Comparison of ENCODE assay signal across 11 cellular contexts in genomic region chr3:118782755-118783202, GRCh38.
DNase-seq lines count a peak whose midpoint lies in the region; ATAC-seq and TF ChIP-seq lines count a peak whose summit lies in the region.
"Had no signal": no experiment of that assay in that cellular context is flagged by ENCODE, and none has a peak within 500 bp of the region (broad histone marks: within the 10 kb centered on the region; RNA-seq: fewer than 3 reads in every experiment).

No MANE protein-coding gene starts in this region.

- TF ChIP-seq POLR2A in NB4 (IDR thresholded peaks at IDR 0.05; ENCODE audit: extremely low read depth, insufficient read length) = no peak

- TF ChIP-seq CTCF in NB4 (IDR thresholded peaks at IDR 0.05; ENCODE audit: low read depth, low read length) (no peak), brain microvascular endothelial cell (IDR thresholded peaks at IDR 0.05; ENCODE audit: low read depth, low read length, missing control alignments) (no peak)

- no peak overlapping the region for H3K4me3 Mint-ChIP-seq in stimulated activated naive CD8-positive, alpha-beta T cell treated with anti-CD3 and anti-CD28 coated beads, Interleukin-15, amount 100 ng/mL, for 72 hours
- H3K4me3 Mint-ChIP-seq: activated T-cell treated with anti-CD3 and anti-CD28 coated beads, Interleukin-2, amount 50 U/mL, for 24 hours; effector memory CD8-positive, alpha-beta T cell had no signal

- no peak overlapping the region for H3K4me3 ChIP-seq in NB4 (ENCODE audit: low read depth, low read length)
- no peak overlapping the region for H3K4me3 ChIP-seq in brain microvascular endothelial cell (ENCODE audit: low read depth, low read length)
- H3K4me3 ChIP-seq: Peyer's patch had no signal

- DNase-seq in Caki2 (ENCODE audit: low read depth) (peak; percentile 27), NB4 (ENCODE audit: low read depth) (peak; percentile 82), brain microvascular endothelial cell (no peak), iPS-NIHi7 (ENCODE audit: extremely low spot score) (no peak), posterior vena cava (ENCODE audit: low spot score) (no peak)
- DNase-seq in stimulated activated naive CD8-positive, alpha-beta T cell treated with anti-CD3 and anti-CD28 coated beads, Interleukin-15, amount 100 ng/mL, for 72 hours = no peak
- DNase-seq: activated T-cell treated with anti-CD3 and anti-CD28 coated beads, Interleukin-2, amount 50 U/mL, for 24 hours; effector memory CD8-positive, alpha-beta T cell; Peyer's patch had no signal

- H3K4me1 Mint-ChIP-seq in stimulated activated naive CD8-positive, alpha-beta T cell treated with anti-CD3 and anti-CD28 coated beads, Interleukin-15, amount 100 ng/mL, for 72 hours = no peaks in the 10 kb centered on the region

- intact Hi-C loops in posterior vena cava (cut with DNase I) = no loop called here

- no peak overlapping the region for H3K27ac Mint-ChIP-seq in stimulated activated naive CD8-positive, alpha-beta T cell treated with anti-CD3 and anti-CD28 coated beads, Interleukin-15, amount 100 ng/mL, for 72 hours
- H3K27ac Mint-ChIP-seq: activated T-cell treated with anti-CD3 and anti-CD28 coated beads, Interleukin-2, amount 50 U/mL, for 24 hours; effector memory CD8-positive, alpha-beta T cell had no signal

- peaks cover 17% of the 10 kb centered on the region for H3K27me3 Mint-ChIP-seq in stimulated activated naive CD8-positive, alpha-beta T cell treated with anti-CD3 and anti-CD28 coated beads, Interleukin-15, amount 100 ng/mL, for 72 hours

- H3K27ac ChIP-seq in brain microvascular endothelial cell = no peak overlapping the region
- H3K27ac ChIP-seq: Peyer's patch had no signal

- H3K9me3 Mint-ChIP-seq in stimulated activated naive CD8-positive, alpha-beta T cell treated with anti-CD3 and anti-CD28 coated beads, Interleukin-15, amount 100 ng/mL, for 72 hours = no peaks in the 10 kb centered on the region
- H3K9me3 Mint-ChIP-seq: activated T-cell treated with anti-CD3 and anti-CD28 coated beads, Interleukin-2, amount 50 U/mL, for 24 hours; effector memory CD8-positive, alpha-beta T cell had no signal

- in situ Hi-C loops in Caki2 (cut with HindIII; ENCODE audit: low pct_unique_long_range_greater_than_20kb, low sequenced_read_pairs) (no loop called here), brain microvascular endothelial cell (cut with HindIII; ENCODE audit: low pct_ligation_motif_present, low sequenced_read_pairs) (no loop called here)

- ATAC-seq in GM19328 (IDR thresholded peaks at IDR 0.05; ENCODE audit: unreplicated experiment) (peak; percentile 82), HG02943 (IDR thresholded peaks at IDR 0.05; ENCODE audit: low read depth, unreplicated experiment) (peak; percentile 97)
- no peak for ATAC-seq in stimulated activated naive CD8-positive, alpha-beta T cell treated with anti-CD3 and anti-CD28 coated beads, Interleukin-15, amount 100 ng/mL, for 72 hours
- ATAC-seq: effector memory CD8-positive, alpha-beta T cell had no signal

- no peaks in the 10 kb centered on the region for H3K36me3 ChIP-seq in brain microvascular endothelial cell (replicated peaks)
- H3K36me3 ChIP-seq: Peyer's patch had no signal

- H3K27me3 ChIP-seq in brain microvascular endothelial cell (replicated peaks) = no peaks in the 10 kb centered on the region
- H3K27me3 ChIP-seq: Peyer's patch had no signal

Comparison
In these comparisons a context has a peak if more than half of its experiments do, and no peak if none do; other contexts are left out.
1. DNase-seq: peak in Caki2 (single experiment) and NB4 (single experiment); none in brain microvascular endothelial cell (single experiment), stimulated activated naive CD8-positive, alpha-beta T cell treated with anti-CD3 and anti-CD28 coated beads, Interleukin-15, amount 100 ng/mL, for 72 hours (0 of 2), iPS-NIHi7 (single experiment) and posterior vena cava (single experiment).